In genomic region chr9:136268318-136268717, GRCh38 we compare ENCODE assay signal across 11 cellular contexts. TPM values are rescaled to one million over a fixed set of nuclear protein-coding genes. Genes with fewer than 3 reads are reported as not detected.
DNase-seq lines count a peak whose midpoint lies in the region; ATAC-seq, FAIRE-seq and TF ChIP-seq lines count a peak whose summit lies in the region.
"Had no signal": no experiment of that assay in that cellular context is flagged by ENCODE, and none has a peak within 500 bp of the region (broad histone marks: within the 10 kb centered on the region; RNA-seq: fewer than 3 reads in every experiment).

No MANE protein-coding gene starts in this region.

- H3K36me3 Mint-ChIP-seq in naive thymus-derived CD4-positive, alpha-beta T cell: no peaks in the 10 kb centered on the region

- H3K27me3 Mint-ChIP-seq in naive thymus-derived CD4-positive, alpha-beta T cell: peaks cover 0 to 14% (median 0%) of the 10 kb centered on the region in 5 donors

- H3K27me3 ChIP-seq in HCT116 (ENCODE audit: insufficient read depth, low read length): no peaks in the 10 kb centered on the region
- H3K27me3 ChIP-seq in GM12878 (replicated peaks in 1 of 2; ENCODE audit: control insufficient read depth in 2 of 2, insufficient read depth in 2 of 2, low read length in 1 of 2): no peaks in the 10 kb centered on the region
- no peaks in the 10 kb centered on the region for H3K27me3 ChIP-seq in naive thymus-derived CD4-positive, alpha-beta T cell (ENCODE audit: control insufficient read depth in 2 of 2, insufficient read depth in 2 of 2, low read length in 2 of 2)
- H3K27me3 ChIP-seq: upper lobe of left lung had no signal

- H3K79me2 ChIP-seq in HCT116 (ENCODE audit: insufficient read depth, low read length) (no peaks in the 10 kb centered on the region), GM12878 (ENCODE audit: control insufficient read depth, insufficient read depth, low read length) (no peaks in the 10 kb centered on the region)

- TF ChIP-seq EP300 in GM12878 (IDR thresholded peaks at IDR 0.05; ENCODE audit: borderline replicate concordance in 1 of 2, control insufficient read depth in 1 of 2, low read depth in 2 of 2, low read length in 2 of 2): no peak

- H3K4me2 ChIP-seq in HCT116 (ENCODE audit: low read length) (peak overlapping the region; percentile 82; the same call in 1 of the 2 replicates), GM12878 (ENCODE audit: control insufficient read depth, insufficient read depth) (peak overlapping the region; percentile 51; the same call in 1 of the 2 replicates)

- SMC1A ChIA-PET in GM12878 (lab: Charles Lee; ENCODE audit: uncharacterized antibody, unreplicated experiment): interaction anchor here (1.8 kb wide), 1 partner anchor 97 kb away, joined by 4 read pairs; no protein-coding TSS in a partner anchor

- H3K36me3 ChIP-seq in HCT116 (ENCODE audit: control insufficient read depth in 1 of 2, insufficient read depth in 2 of 2, low read length in 2 of 2) (no peaks in the 10 kb centered on the region), GM12878 (ENCODE audit: control insufficient read depth in 2 of 2, insufficient read depth in 2 of 2, low read length in 1 of 2) (no peaks in the 10 kb centered on the region)
- no peaks in the 10 kb centered on the region for H3K36me3 ChIP-seq in naive thymus-derived CD4-positive, alpha-beta T cell (ENCODE audit: control insufficient read depth in 2 of 3, insufficient read depth in 3 of 3, low read length in 3 of 3)
- H3K36me3 ChIP-seq: upper lobe of left lung had no signal

- TF ChIP-seq CTCF in HCT116 (IDR thresholded peaks at IDR 0.05 in 2 of 3, conservative IDR thresholded peaks at IDR 0.05 in 1 of 3; ENCODE audit: borderline replicate concordance in 1 of 3, insufficient read depth in 1 of 3, low read depth in 2 of 3, low read length in 2 of 3): 0 out of 6 replicates have a peak, but pooled peaks of 1 of the 3 experiments have one; percentile 12
- TF ChIP-seq CTCF in GM12878 (IDR thresholded peaks at IDR 0.05 in 2 of 3, conservative IDR thresholded peaks at IDR 0.05 in 1 of 3; ENCODE audit: control insufficient read depth in 2 of 3, extremely low read depth in 1 of 3, insufficient read depth in 1 of 3, low read depth in 3 of 3, low read length in 3 of 3): peak in 1 of 3 experiments; percentile 30; a peak in 2 of 6 replicates

- ATAC-seq in HCT116: no peak
- no peak for ATAC-seq in GM12878
- ATAC-seq in naive thymus-derived CD4-positive, alpha-beta T cell: no peak

- peak overlapping the region in 4 of 9 donors; percentile 21 to 57 (median 35) for H3K27ac Mint-ChIP-seq in naive thymus-derived CD4-positive, alpha-beta T cell

- H3K4me1 ChIP-seq in HCT116 (ENCODE audit: control insufficient read depth in 1 of 2, insufficient read depth in 2 of 2, low read length in 2 of 2): peaks cover 3 to 19% of the 10 kb centered on the region in 2 experiments; a peak in 2 of 4 replicates
- no peaks in the 10 kb centered on the region for H3K4me1 ChIP-seq in GM12878 (ENCODE audit: control insufficient read depth, insufficient read depth, low read length)
- H3K4me1 ChIP-seq in naive thymus-derived CD4-positive, alpha-beta T cell (ENCODE audit: control insufficient read depth in 2 of 2, insufficient read depth in 2 of 2, low read length in 2 of 2): peaks cover 4 to 7% of the 10 kb centered on the region in 2 donors

- H3K9me3 Mint-ChIP-seq in naive thymus-derived CD4-positive, alpha-beta T cell: no peaks in the 10 kb centered on the region

- BruUV-seq in HCT116 (replicated peaks; lab: Mats Ljungman, UMichigan): no TSS peak
- no TSS peak for BruUV-seq in GM12878 (replicated peaks; lab: Mats Ljungman, UMichigan)

- no peaks in the 10 kb centered on the region for H4K20me1 ChIP-seq in HCT116 (ENCODE audit: insufficient read depth)
- H4K20me1 ChIP-seq in GM12878 (ENCODE audit: control insufficient read depth, insufficient read depth): no peaks in the 10 kb centered on the region

- CTCF ChIA-PET in HCT116 (lab: Charles Lee) (interaction anchor here (1.7 kb wide), 1 partner anchor 98 kb away, joined by 6 read pairs; no protein-coding TSS in a partner anchor), GM12878 (lab: Yijun Ruan, JAX) (interaction anchor here (0.5 to 2.7 kb wide), 12 partner anchors 10 to 1710 kb away, joined by 3 to 11 read pairs (median 4); no protein-coding TSS in a partner anchor)
- CTCF ChIA-PET in naive thymus-derived CD4-positive, alpha-beta T cell (lab: Charles Lee): interaction anchor here (0.5 to 1.2 kb wide), 2 partner anchors 11 to 38 kb away, joined by 3 to 4 read pairs; no protein-coding TSS in a partner anchor

- FAIRE-seq in GM12878 (lab: Jason Lieb, UNC): no peak

- peaks cover 0 to 14% (median 3%) of the 10 kb centered on the region in 7 donors for H3K4me1 Mint-ChIP-seq in naive thymus-derived CD4-positive, alpha-beta T cell

- H3K4me3 ChIP-seq in HCT116 (replicated peaks in 1 of 2; ENCODE audit: low read depth in 1 of 2, low read length in 2 of 2) (no peak overlapping the region), GM12878 (no peak overlapping the region)
- no peak overlapping the region for H3K4me3 ChIP-seq in naive thymus-derived CD4-positive, alpha-beta T cell (ENCODE audit: low read length)

- H3K27ac ChIP-seq in HCT116 (ENCODE audit: low read depth, low read length) (no peak overlapping the region), GM12878 (ENCODE audit: control insufficient read depth, insufficient read depth) (no peak overlapping the region)
- no peak overlapping the region for H3K27ac ChIP-seq in naive thymus-derived CD4-positive, alpha-beta T cell (ENCODE audit: low read depth, low read length)

- WGBS in GM12878 (ENCODE audit: insufficient coverage, insufficient replicate concordance, low lambda C conversion rate, missing lambda C conversion rate): 49% methylated on average over 6 of the region's 6 CpGs

- H3K9me3 ChIP-seq in HCT116 (ENCODE audit: control insufficient read depth in 1 of 2, insufficient read depth in 1 of 2, low read depth in 1 of 2, low read length in 2 of 2) (no peaks in the 10 kb centered on the region), GM12878 (replicated peaks; ENCODE audit: control insufficient read depth, insufficient read depth, low read length) (no peaks in the 10 kb centered on the region)
- no peaks in the 10 kb centered on the region for H3K9me3 ChIP-seq in naive thymus-derived CD4-positive, alpha-beta T cell (ENCODE audit: control insufficient read depth in 2 of 3, low read length in 3 of 3)
- H3K9me3 ChIP-seq: upper lobe of left lung had no signal

- peak; percentile 21 for DNase-seq in NCI-H82 (lab: John Stamatoyannopoulos, UW)
- DNase-seq in NCI-H82 treated with DMSO at 0.1 percent for 48 hours (lab: John Stamatoyannopoulos, UW; ENCODE audit: unreplicated experiment): no peak
- DNase-seq in HCT116 (ENCODE audit: low read depth, low spot score): no peak
- DNase-seq in GM12878 (ENCODE audit: low read depth, low spot score): no peak
- DNase-seq in naive thymus-derived CD4-positive, alpha-beta T cell: no peak
- DNase-seq in D341Med (ENCODE audit: low spot score): no peak
- no peak for DNase-seq in NCI-H2227 (lab: John Stamatoyannopoulos, UW; ENCODE audit: unreplicated experiment)
- DNase-seq in ureter (ENCODE audit: low spot score): no peak
- DNase-seq: activated CD4-positive, alpha-beta T cell treated with anti-CD3 and anti-CD28 coated beads, Interleukin-2, amount 50 U/mL, for 48 hours had no signal

- intact Hi-C loops in HCT116 (cut with micrococcal nuclease) (loop anchor here (5.0 kb wide), 1 partner anchor 96 kb away; no protein-coding TSS in a partner anchor), GM12878 (cut with micrococcal nuclease; ENCODE audit: unreplicated experiment) (no loop called here)
- intact Hi-C loops in naive thymus-derived CD4-positive, alpha-beta T cell (cut with micrococcal nuclease): loop anchor here in 1 of 2 donors (5.0 kb wide), 2 partner anchors 161 to 214 kb away; partner anchors contain the start of gene SEC16A

- H3K9me2 ChIP-seq in HCT116 (ENCODE audit: insufficient read depth): no peaks in the 10 kb centered on the region

- no peak overlapping the region for H3K9ac ChIP-seq in HCT116 (ENCODE audit: low read length)
- no peak overlapping the region for H3K9ac ChIP-seq in GM12878 (ENCODE audit: control insufficient read depth, insufficient read depth, low read length)

- TF ChIP-seq POLR2A in HCT116 (IDR thresholded peaks at IDR 0.05; ENCODE audit: borderline replicate concordance, extremely low read depth, insufficient read depth, insufficient read length) (no peak), GM12878 (IDR thresholded peaks at IDR 0.05; ENCODE audit: low read depth, low read length) (no peak)

- POLR2A ChIA-PET in HCT116 (lab: Charles Lee) (no interaction called here), GM12878 (lab: Charles Lee) (interaction anchor here (1.3 kb wide), 2 partner anchors 28 to 175 kb away, joined by 3 read pairs; no protein-coding TSS in a partner anchor)
- POLR2A ChIA-PET in naive thymus-derived CD4-positive, alpha-beta T cell (lab: Charles Lee): interaction anchor here (0.6 to 1.2 kb wide), 2 partner anchors 7 to 28 kb away, joined by 3 read pairs; no protein-coding TSS in a partner anchor

- peak overlapping the region; percentile 17 to 84 (median 78) for H3K4me3 Mint-ChIP-seq in naive thymus-derived CD4-positive, alpha-beta T cell

- TF ChIP-seq RAD21 in HCT116 (IDR thresholded peaks at IDR 0.05; ENCODE audit: low read depth) (no peak), GM12878 (IDR thresholded peaks at IDR 0.05; ENCODE audit: insufficient read depth, low read depth, low read length) (no peak)

- H2AFZ ChIP-seq in HCT116 (ENCODE audit: low read depth, low read length, poor library complexity, severe bottlenecking) (no peak overlapping the region), GM12878 (ENCODE audit: control insufficient read depth, low read depth, low read length) (no peak overlapping the region)

- RAD21 ChIA-PET in HCT116 (lab: Charles Lee; ENCODE audit: low non-redundant PET in 1 of 2, low total read pairs in 2 of 2, uncharacterized antibody in 2 of 2, unreplicated experiment in 2 of 2): no interaction called here
- RAD21 ChIA-PET in GM12878 (lab: Charles Lee; ENCODE audit: unreplicated experiment): interaction anchor here (1.5 to 2.1 kb wide), 2 partner anchors 25 to 98 kb away, joined by 4 to 7 read pairs; no protein-coding TSS in a partner anchor

- in situ Hi-C loops in GM12878 (cut with MboI): no loop called here

RNA-seq across cellular contexts. Expression of gene QSOX2, which starts 22.7 kb away (rescaled TPM):
- 34.6 TPM for total RNA-seq in HCT116 (2021; ENCODE audit: unreplicated experiment)
- polyA plus RNA-seq in HCT116 (2012): 18.1 and 23.6 TPM in 2 replicates
- total RNA-seq in GM12878 (2013; cell fraction: nucleolus; rRNA removed): 31.6 and 38.4 TPM in 2 replicates
- 9.0 and 10.1 TPM in 2 replicates for total RNA-seq in GM12878 (2014; rRNA removed)
- 7.1 and 7.8 TPM in 2 replicates for total RNA-seq in GM12878 (2014; rRNA removed; fragmentation: Illumina TruSeq; extraction: Trizol)
- total RNA-seq in GM12878 (2021): 15.8 and 16.1 TPM in 2 replicates
- polyA plus RNA-seq in GM12878 (2011; ENCODE audit: low read depth): 4.2 TPM
- 11.4 and 15.4 TPM in 2 replicates for polyA plus RNA-seq in GM12878 (2011; rRNA removed)
- 9.9 and 11.1 TPM in 2 replicates for polyA plus RNA-seq in GM12878 (2011; cell fraction: cytosol; rRNA removed)
- 51.1 and 55.5 TPM in 2 replicates for polyA plus RNA-seq in GM12878 (2011; cell fraction: nucleus; rRNA removed)
- polyA plus RNA-seq in GM12878 (2012): 8.4 and 10.9 TPM in 2 replicates
- 7.2 and 9.3 TPM in 2 replicates for polyA plus RNA-seq in GM12878 (2014; fragmentation: Illumina TruSeq; extraction: Trizol)
- 1 to 10 TPM in 1 of 2 experiments, under 1 TPM in 1; 0.34 to 1.5 TPM for polyA plus RNA-seq in GM12878 (2014; fragmentation: Nextera tagmentation; extraction: Ambion mirVana)
- polyA plus RNA-seq in GM12878 (2014; rRNA removed): 13.1 and 15.1 TPM in 2 replicates
- 1 to 10 TPM in 1 of 2 experiments, under 1 TPM in 1; 0.45 to 2.1 TPM for polyA plus RNA-seq in GM12878 (2016; fragmentation: Nextera tagmentation; extraction: Ambion mirVana)
- 8.7 and 10.6 TPM in 2 replicates for polyA minus RNA-seq in GM12878 (2011; rRNA and poly(A)+ RNA removed)
- polyA minus RNA-seq in GM12878 (2011; cell fraction: cytosol; rRNA and poly(A)+ RNA removed): 3.5 and 4.1 TPM in 2 replicates
- 8.6 and 11.9 TPM in 2 replicates for polyA minus RNA-seq in GM12878 (2011; cell fraction: nucleus; rRNA and poly(A)+ RNA removed)
- 10 to 100 TPM; 11.5 to 15.9 (median 12.0) TPM for total RNA-seq in naive thymus-derived CD4-positive, alpha-beta T cell
- under 1 TPM; 0.26 to 0.52 TPM for polyA plus RNA-seq in naive thymus-derived CD4-positive, alpha-beta T cell
- total RNA-seq in ureter: 12.8 TPM

RNA-seq across cellular contexts. Expression of gene CCDC187, which starts 35.6 kb away (rescaled TPM):
- 4.6 TPM for total RNA-seq in HCT116 (2021; ENCODE audit: unreplicated experiment)
- polyA plus RNA-seq in HCT116 (2012): 1.2 and 1.5 TPM in 2 replicates
- total RNA-seq in GM12878 (2013; cell fraction: nucleolus; rRNA removed): 0.13 TPM in 1 of 2 replicates, not detected in the other
- total RNA-seq in GM12878 (2014; rRNA removed): 0.11 and 0.23 TPM in 2 replicates
- not detected in 2 replicates for total RNA-seq in GM12878 (2014; rRNA removed; fragmentation: Illumina TruSeq; extraction: Trizol)
- total RNA-seq in GM12878 (2021): 0.08 TPM in 1 of 2 replicates, not detected in the other
- polyA plus RNA-seq in GM12878 (2011; ENCODE audit: low read depth): not detected
- 0.01 and 0.04 TPM in 2 replicates for polyA plus RNA-seq in GM12878 (2011; rRNA removed)
- 0.02 and 0.04 TPM in 2 replicates for polyA plus RNA-seq in GM12878 (2011; cell fraction: cytosol; rRNA removed)
- polyA plus RNA-seq in GM12878 (2011; cell fraction: nucleus; rRNA removed): 0.29 and 0.49 TPM in 2 replicates
- 0.01 TPM in 1 of 2 replicates, not detected in the other for polyA plus RNA-seq in GM12878 (2012)
- not detected in 2 replicates for polyA plus RNA-seq in GM12878 (2014; fragmentation: Illumina TruSeq; extraction: Trizol)
- not detected for polyA plus RNA-seq in GM12878 (2014; fragmentation: Nextera tagmentation; extraction: Ambion mirVana)
- not detected in 2 replicates for polyA plus RNA-seq in GM12878 (2014; rRNA removed)
- polyA plus RNA-seq in GM12878 (2016; fragmentation: Nextera tagmentation; extraction: Ambion mirVana): under 1 TPM in 1 of 2 experiments, not detected in 1; 0.04 TPM
- polyA minus RNA-seq in GM12878 (2011; rRNA and poly(A)+ RNA removed): 0.26 TPM in 1 of 2 replicates, not detected in the other
- not detected in 2 replicates for polyA minus RNA-seq in GM12878 (2011; cell fraction: cytosol; rRNA and poly(A)+ RNA removed)
- 0.24 and 0.38 TPM in 2 replicates for polyA minus RNA-seq in GM12878 (2011; cell fraction: nucleus; rRNA and poly(A)+ RNA removed)
- total RNA-seq in naive thymus-derived CD4-positive, alpha-beta T cell: under 1 TPM in 1 of 5 experiments, not detected in 4; 0.10 TPM
- not detected for polyA plus RNA-seq in naive thymus-derived CD4-positive, alpha-beta T cell
- 9.0 TPM for total RNA-seq in ureter
- total RNA-seq: glomerular endothelial cell had no signal

RNA-seq across cellular contexts. Expression of gene GPSM1, which starts 59.0 kb away (rescaled TPM):
- total RNA-seq in HCT116 (2021; ENCODE audit: unreplicated experiment): 26.4 TPM
- polyA plus RNA-seq in HCT116 (2012): 18.3 and 19.7 TPM in 2 replicates
- 0.98 and 1.7 TPM in 2 replicates for total RNA-seq in GM12878 (2013; cell fraction: nucleolus; rRNA removed)
- total RNA-seq in GM12878 (2014; rRNA removed): not detected in 2 replicates
- not detected in 2 replicates for total RNA-seq in GM12878 (2014; rRNA removed; fragmentation: Illumina TruSeq; extraction: Trizol)
- total RNA-seq in GM12878 (2021): 0.10 TPM in 1 of 2 replicates, not detected in the other
- polyA plus RNA-seq in GM12878 (2011; ENCODE audit: low read depth): not detected
- 0.04 and 0.10 TPM in 2 replicates for polyA plus RNA-seq in GM12878 (2011; rRNA removed)
- polyA plus RNA-seq in GM12878 (2011; cell fraction: cytosol; rRNA removed): 0.12 and 0.15 TPM in 2 replicates
- polyA plus RNA-seq in GM12878 (2011; cell fraction: nucleus; rRNA removed): 0.61 and 1.2 TPM in 2 replicates
- 0.14 and 0.19 TPM in 2 replicates for polyA plus RNA-seq in GM12878 (2012)
- polyA plus RNA-seq in GM12878 (2014; fragmentation: Illumina TruSeq; extraction: Trizol): not detected in 2 replicates
- not detected for polyA plus RNA-seq in GM12878 (2014; fragmentation: Nextera tagmentation; extraction: Ambion mirVana)
- polyA plus RNA-seq in GM12878 (2014; rRNA removed): 0.04 TPM in 2 replicates
- polyA plus RNA-seq in GM12878 (2016; fragmentation: Nextera tagmentation; extraction: Ambion mirVana): not detected
- 0.10 TPM in 1 of 2 replicates, not detected in the other for polyA minus RNA-seq in GM12878 (2011; rRNA and poly(A)+ RNA removed)
- 0.67 TPM in 1 of 2 replicates, not detected in the other for polyA minus RNA-seq in GM12878 (2011; cell fraction: cytosol; rRNA and poly(A)+ RNA removed)
- 0.29 and 0.48 TPM in 2 replicates for polyA minus RNA-seq in GM12878 (2011; cell fraction: nucleus; rRNA and poly(A)+ RNA removed)
- total RNA-seq in naive thymus-derived CD4-positive, alpha-beta T cell: 10 to 100 TPM in 1 of 5 experiments, 1 to 10 TPM in 4; 6.1 to 11.5 (median 8.6) TPM
- 1 to 10 TPM in 1 of 2 donors, under 1 TPM in 1; 0.87 to 1.4 TPM for polyA plus RNA-seq in naive thymus-derived CD4-positive, alpha-beta T cell
- total RNA-seq in ureter: 16.6 TPM
